ENCODE assay signal across 17 cellular contexts in genomic region chr2:105390454-105390853, GRCh38. TPM values are rescaled to one million over a fixed set of nuclear protein-coding genes. Genes with fewer than 3 reads are reported as not detected.
DNase-seq lines count a peak whose midpoint lies in the region; ATAC-seq, FAIRE-seq and TF ChIP-seq lines count a peak whose summit lies in the region.
"Had no signal": no experiment of that assay in that cellular context is flagged by ENCODE, and none has a peak within 500 bp of the region (broad histone marks: within the 10 kb centered on the region; RNA-seq: fewer than 3 reads in every experiment).

No MANE protein-coding gene starts in this region.

- H3K4me1 ChIP-seq in HEK293 (ENCODE audit: control insufficient read depth, insufficient read depth, low read length) (peaks cover 8% of the 10 kb centered on the region), astrocyte (ENCODE audit: insufficient read depth, low read length) (peaks cover 76% of the 10 kb centered on the region), left ventricle myocardium inferior (peaks cover 98% of the 10 kb centered on the region), gastrocnemius medialis (peaks cover 37 to 56% of the 10 kb centered on the region in 2 donors)
- H3K4me1 ChIP-seq: BE2C, pancreas had no signal

- peak overlapping the region; percentile 94 for H3K4me2 ChIP-seq in astrocyte (ENCODE audit: low read length)

- no peak for TF ChIP-seq CTCF in HEK293 (tag by site-specific recombination; IDR thresholded peaks at IDR 0.05)
- TF ChIP-seq CTCF in astrocyte (IDR thresholded peaks at IDR 0.05; ENCODE audit: insufficient read depth, low read depth, low read length), result no peak
- TF ChIP-seq CTCF in left ventricle myocardium inferior (IDR thresholded peaks at IDR 0.05; ENCODE audit: borderline replicate concordance), result no peak
- no peak for TF ChIP-seq CTCF in gastrocnemius medialis (IDR thresholded peaks at IDR 0.05 in 4 of 5, conservative IDR thresholded peaks at IDR 0.05 in 1 of 5)
- TF ChIP-seq CTCF in GM10248 (IDR thresholded peaks at IDR 0.05; ENCODE audit: control extremely low read depth, extremely low read depth, low read depth, missing control alignments), result no peak

- no peak for FAIRE-seq in astrocyte (lab: Jason Lieb, UNC)
- FAIRE-seq: endometrium, GM12891, pancreas had no signal

- in situ Hi-C loops in gastrocnemius medialis (cut with MboI; ENCODE audit: low sequenced_read_pairs in 4 of 4), result no loop called here

- no peaks in the 10 kb centered on the region for H3K27me3 Mint-ChIP-seq in astrocyte (ENCODE audit: low read depth, unreplicated experiment)
- H3K27me3 Mint-ChIP-seq: activated CD4-positive, alpha-beta T cell treated with anti-CD3 and anti-CD28 coated beads for 36 hours had no signal

- peaks cover 3% of the 10 kb centered on the region for H3K9me3 Mint-ChIP-seq in astrocyte (ENCODE audit: unreplicated experiment)

- no peak overlapping the region for H3K27ac Mint-ChIP-seq in astrocyte (ENCODE audit: unreplicated experiment)
- H3K27ac Mint-ChIP-seq: activated CD4-positive, alpha-beta T cell treated with anti-CD3 and anti-CD28 coated beads for 36 hours had no signal

- peak overlapping the region; percentile 50 for H3K9ac ChIP-seq in astrocyte (ENCODE audit: low read length)

- peaks cover 99% of the 10 kb centered on the region for H3K79me2 ChIP-seq in astrocyte (ENCODE audit: insufficient read depth, low read length)

- ATAC-seq in gastrocnemius medialis (no peak), GM19035 (IDR thresholded peaks at IDR 0.05; ENCODE audit: unreplicated experiment) (no peak), GM21529 (IDR thresholded peaks at IDR 0.05; ENCODE audit: unreplicated experiment) (no peak)
- ATAC-seq: activated CD4-positive, alpha-beta T cell treated with anti-CD3 and anti-CD28 coated beads for 36 hours; left lobe of liver; pancreas had no signal

- H3K9me3 ChIP-seq in HEK293 (ENCODE audit: control insufficient read depth, insufficient read depth, low read depth, low read length) (no peaks in the 10 kb centered on the region), astrocyte (ENCODE audit: insufficient read depth, low read depth, low read length) (no peaks in the 10 kb centered on the region), left ventricle myocardium inferior (replicated peaks) (no peaks in the 10 kb centered on the region), gastrocnemius medialis (no peaks in the 10 kb centered on the region)
- H3K9me3 ChIP-seq: BE2C, pancreas had no signal

- H3K4me3 ChIP-seq in HEK293 (ENCODE audit: low read depth, low read length), result no peak overlapping the region
- H3K4me3 ChIP-seq in astrocyte (ENCODE audit: insufficient read depth, low read depth, low read length), result no peak overlapping the region
- H3K4me3 ChIP-seq in left ventricle myocardium inferior, result no peak overlapping the region
- H3K4me3 ChIP-seq in gastrocnemius medialis, result no peak overlapping the region
- H3K4me3 ChIP-seq: pancreas had no signal

- H3K27me3 ChIP-seq in astrocyte (ENCODE audit: insufficient read depth, low read length) (no peaks in the 10 kb centered on the region), left ventricle myocardium inferior (ENCODE audit: low read depth) (no peaks in the 10 kb centered on the region), gastrocnemius medialis (no peaks in the 10 kb centered on the region)
- H3K27me3 ChIP-seq: BE2C, pancreas had no signal

- peaks cover 79% of the 10 kb centered on the region for H4K20me1 ChIP-seq in astrocyte (ENCODE audit: insufficient read depth, low read length)

- CTCF ChIA-PET in HEK293 (lab: Yijun Ruan, JAX) (interaction anchor here (0.6 to 1.3 kb wide), 4 partner anchors 14 to 58 kb away, joined by 3 to 5 read pairs (median 4); no protein-coding TSS in a partner anchor), GM10248 (lab: Yijun Ruan, JAX) (interaction anchor here (1.2 to 2.2 kb wide), 2 partner anchors 8 to 154 kb away, joined by 4 read pairs; partner anchors contain the start of gene FHL2)

- peaks cover 43% of the 10 kb centered on the region for H3K36me3 Mint-ChIP-seq in astrocyte (ENCODE audit: low read depth, unreplicated experiment)

- no peak for DNase-seq in astrocyte (ENCODE audit: low read depth)
- DNase-seq in left ventricle myocardium inferior, result no peak
- DNase-seq in gastrocnemius medialis, result no peak
- DNase-seq in GM10248 (ENCODE audit: extremely low spot score), result no peak
- DNase-seq: activated CD4-positive, alpha-beta T cell treated with anti-CD3 and anti-CD28 coated beads for 36 hours; activated effector memory CD4-positive, alpha-beta T cell treated with anti-CD3 and anti-CD28 coated beads, Interleukin-2, amount 50 U/mL, for 16 hours; amygdala; BE2C; GF-D8; NCI-H1105 treated with DMSO at 0.1 percent for 48 hours; pancreas had no signal

- H2AFZ ChIP-seq in astrocyte (ENCODE audit: low read depth, low read length), result no peak overlapping the region

- POLR2A ChIA-PET in HEK293 (lab: Yijun Ruan, JAX), result interaction anchor here (0.8 to 3.2 kb wide), 2 partner anchors 8 to 14 kb away, joined by 3 to 9 read pairs; partner anchors contain the start of gene FHL2
- POLR2A ChIA-PET in GM10248 (lab: Yijun Ruan, JAX), result no interaction called here

- H3K27ac ChIP-seq in HEK293 (ENCODE audit: extremely low read depth, low read depth, low read length) (no peak overlapping the region), astrocyte (ENCODE audit: low read depth, low read length) (peak overlapping the region; percentile 99), left ventricle myocardium inferior (replicated peaks) (peak overlapping the region; percentile 85), gastrocnemius medialis (peak overlapping the region; percentile 72 to 79 (median 76))
- H3K27ac ChIP-seq: pancreas had no signal

- H3K4me1 Mint-ChIP-seq in astrocyte (ENCODE audit: low read depth, unreplicated experiment), result peaks cover 31% of the 10 kb centered on the region
- H3K4me1 Mint-ChIP-seq: activated CD4-positive, alpha-beta T cell treated with anti-CD3 and anti-CD28 coated beads for 36 hours had no signal

- no peak overlapping the region for H3K4me3 Mint-ChIP-seq in astrocyte (ENCODE audit: unreplicated experiment)
- H3K4me3 Mint-ChIP-seq: activated CD4-positive, alpha-beta T cell treated with anti-CD3 and anti-CD28 coated beads for 36 hours had no signal

- intact Hi-C loops in left ventricle myocardium inferior (cut with micrococcal nuclease) (no loop called here), gastrocnemius medialis (cut with DNase I; ENCODE audit: low total_unique reads) (loop anchor here (10.0 kb wide), 1 partner anchor 514 kb away; no protein-coding TSS in a partner anchor)

- H3K36me3 ChIP-seq in HEK293 (ENCODE audit: control insufficient read depth in 2 of 2, insufficient read depth in 1 of 2, low read length in 2 of 2) (peaks cover 7 to 31% of the 10 kb centered on the region in 2 experiments), astrocyte (ENCODE audit: insufficient read depth, low read length) (peaks cover 58% of the 10 kb centered on the region), left ventricle myocardium inferior (peaks cover 16% of the 10 kb centered on the region), gastrocnemius medialis (peaks cover 0 to 7% of the 10 kb centered on the region in 2 donors)
- H3K36me3 ChIP-seq: pancreas had no signal

- TF ChIP-seq POLR2A in gastrocnemius medialis (IDR thresholded peaks at IDR 0.05), result no peak

TF ChIP-seq in HEK293, 187 proteins besides CTCF, POLR2A, EP300 and RAD21 (continues in another document):
- no peak for TF ChIP-seq ZNF626 (tag by site-specific recombination; IDR thresholded peaks at IDR 0.05)
- no peak for TF ChIP-seq ZNF792 (tag by site-specific recombination; IDR thresholded peaks at IDR 0.05)
- no peak for TF ChIP-seq ZNF561 (tag by site-specific recombination; IDR thresholded peaks at IDR 0.05; ENCODE audit: borderline replicate concordance)
- peak; percentile 61 for TF ChIP-seq ZIC2 (tag by site-specific recombination; IDR thresholded peaks at IDR 0.05)
- no peak for TF ChIP-seq ZNF266 (tag by site-specific recombination; IDR thresholded peaks at IDR 0.05; ENCODE audit: low read depth)
- TF ChIP-seq ZNF391 (tag by site-specific recombination; IDR thresholded peaks at IDR 0.05; ENCODE audit: borderline replicate concordance, low read depth), result no peak
- no peak for TF ChIP-seq SP2 (tag by site-specific recombination; IDR thresholded peaks at IDR 0.05)
- TF ChIP-seq, protein P1, sequence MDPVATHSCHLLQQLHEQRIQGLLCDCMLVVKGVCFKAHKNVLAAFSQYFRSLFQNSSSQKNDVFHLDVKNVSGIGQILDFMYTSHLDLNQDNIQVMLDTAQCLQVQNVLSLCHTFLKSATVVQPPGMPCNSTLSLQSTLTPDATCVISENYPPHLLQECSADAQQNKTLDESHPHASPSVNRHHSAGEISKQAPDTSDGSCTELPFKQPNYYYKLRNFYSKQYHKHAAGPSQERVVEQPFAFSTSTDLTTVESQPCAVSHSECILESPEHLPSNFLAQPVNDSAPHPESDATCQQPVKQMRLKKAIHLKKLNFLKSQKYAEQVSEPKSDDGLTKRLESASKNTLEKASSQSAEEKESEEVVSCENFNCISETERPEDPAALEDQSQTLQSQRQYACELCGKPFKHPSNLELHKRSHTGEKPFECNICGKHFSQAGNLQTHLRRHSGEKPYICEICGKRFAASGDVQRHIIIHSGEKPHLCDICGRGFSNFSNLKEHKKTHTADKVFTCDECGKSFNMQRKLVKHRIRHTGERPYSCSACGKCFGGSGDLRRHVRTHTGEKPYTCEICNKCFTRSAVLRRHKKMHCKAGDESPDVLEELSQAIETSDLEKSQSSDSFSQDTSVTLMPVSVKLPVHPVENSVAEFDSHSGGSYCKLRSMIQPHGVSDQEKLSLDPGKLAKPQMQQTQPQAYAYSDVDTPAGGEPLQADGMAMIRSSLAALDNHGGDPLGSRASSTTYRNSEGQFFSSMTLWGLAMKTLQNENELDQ (tag by site-specific recombination; IDR thresholded peaks at IDR 0.05; ENCODE audit: low read depth), result no peak
- no peak for TF ChIP-seq SALL2 (tag by site-specific recombination; IDR thresholded peaks at IDR 0.05; ENCODE audit: borderline replicate concordance)
- TF ChIP-seq FEZF1 (tag by site-specific recombination; IDR thresholded peaks at IDR 0.05), result peak; percentile 28; the same call in 1 of the 2 replicates
- TF ChIP-seq ZNF202 (tag by site-specific recombination; IDR thresholded peaks at IDR 0.05; ENCODE audit: borderline replicate concordance), result no peak

RNA-seq across cellular contexts. Expression of gene FHL2, which starts 8.4 kb away (rescaled TPM):
- 104 and 115 TPM in 2 replicates for total RNA-seq in astrocyte
- 2,742 TPM for total RNA-seq in left ventricle myocardium inferior
- total RNA-seq in gastrocnemius medialis, result 10 to 100 TPM; 14.9 to 31.8 (median 21.4) TPM

RNA-seq across cellular contexts. Expression of gene C2orf49, which starts 53.1 kb away (rescaled TPM):
- total RNA-seq in astrocyte, result 21.6 and 22.6 TPM in 2 replicates
- total RNA-seq in left ventricle myocardium inferior, result 22.7 TPM
- 10 to 100 TPM; 12.8 to 26.7 (median 18.6) TPM for total RNA-seq in gastrocnemius medialis

Comparison
In these comparisons a context has a peak if more than half of its experiments do, and no peak if none do; other contexts are left out.
1. RNA of gene FHL2, which starts 8.4 kb away (total RNA-seq): 2,742 TPM in left ventricle myocardium inferior (single experiment); 104 to 115 TPM in astrocyte and 14.9 to 31.8 TPM in gastrocnemius medialis; every median in the first group is over 10 times any median in the second.